21 cellular contexts compared by ENCODE assay signal in genomic region chrX:38225093-38225492, GRCh38. TPM values are rescaled to one million over a fixed set of nuclear protein-coding genes. Genes with fewer than 3 reads are reported as not detected.
A peak's percentile ranks its signal among the peaks of the same experiment; 100 is the strongest.
DNase-seq lines count a peak whose midpoint lies in the region; ATAC-seq and TF ChIP-seq lines count a peak whose summit lies in the region.
"Had no signal": no experiment of that assay in that cellular context is flagged by ENCODE, and none has a peak within 500 bp of the region (broad histone marks: within the 10 kb centered on the region; RNA-seq: fewer than 3 reads in every experiment).

No MANE protein-coding gene starts in this region.

- peaks cover 46% of the 10 kb centered on the region for H3K9me3 Mint-ChIP-seq in endodermal cell
- H3K9me3 Mint-ChIP-seq: T-helper 2 cell treated with Interferon-gamma antibody and Interleukin-4, amounts not matched to agents 5 μg/mL and 100 μg/mL, for 36 hours had no signal

- ATAC-seq in GM21825 (IDR thresholded peaks at IDR 0.05; ENCODE audit: unreplicated experiment) (no peak), GM19035 (IDR thresholded peaks at IDR 0.05; ENCODE audit: unreplicated experiment) (no peak), HG02678 (IDR thresholded peaks at IDR 0.05; ENCODE audit: unreplicated experiment) (no peak)
- ATAC-seq: activated CD4-positive, alpha-beta T cell treated with anti-CD3 and anti-CD28 coated beads for 36 hours; pancreas; stimulated activated naive CD8-positive, alpha-beta T cell treated with anti-CD3 and anti-CD28 coated beads, Interleukin-15, Interleukin-2, amounts not matched to agents 100 U/mL and 50 U/mL, for 24 hours had no signal

- H3K9ac ChIP-seq in endodermal cell (ENCODE audit: extremely low read depth, low read length, poor library complexity, severe bottlenecking) = no peak overlapping the region

- no peak overlapping the region for H3K27ac ChIP-seq in endodermal cell (ENCODE audit: low read depth, low read length)
- H3K27ac ChIP-seq: colonic mucosa, pancreas had no signal

- H3K4me3 ChIP-seq in endodermal cell (ENCODE audit: low read length) = no peak overlapping the region
- H3K4me3 ChIP-seq: colonic mucosa, pancreas had no signal

- H3K36me3 Mint-ChIP-seq in endodermal cell (ENCODE audit: low read depth) = no peaks in the 10 kb centered on the region

- H3K4me1 ChIP-seq in endodermal cell (ENCODE audit: control insufficient read depth, insufficient read depth, low read length) = no peaks in the 10 kb centered on the region
- H3K4me1 ChIP-seq: colonic mucosa, pancreas had no signal

- H3K36me3 ChIP-seq in endodermal cell (ENCODE audit: control insufficient read depth, insufficient read depth, low read length) = no peaks in the 10 kb centered on the region
- H3K36me3 ChIP-seq: colonic mucosa, pancreas had no signal

- H3K27me3 ChIP-seq in endodermal cell (ENCODE audit: control insufficient read depth, insufficient read depth, low read length, poor library complexity, severe bottlenecking) = peaks cover 26% of the 10 kb centered on the region
- H3K27me3 ChIP-seq: colonic mucosa had no signal

- H3K27ac Mint-ChIP-seq in endodermal cell = no peak overlapping the region
- H3K27ac Mint-ChIP-seq: activated CD4-positive, alpha-beta T cell treated with anti-CD3 and anti-CD28 coated beads for 36 hours; T-helper 2 cell treated with Interferon-gamma antibody and Interleukin-4, amounts not matched to agents 5 μg/mL and 100 μg/mL, for 36 hours had no signal

- H3K9me3 ChIP-seq in endodermal cell (ENCODE audit: control insufficient read depth, low read length) = no peaks in the 10 kb centered on the region
- H3K9me3 ChIP-seq: colonic mucosa, pancreas had no signal

- no peak overlapping the region for H3K4me3 Mint-ChIP-seq in endodermal cell
- H3K4me3 Mint-ChIP-seq: activated CD4-positive, alpha-beta T cell treated with anti-CD3 and anti-CD28 coated beads for 36 hours; T-helper 2 cell treated with Interferon-gamma antibody and Interleukin-4, amounts not matched to agents 5 μg/mL and 100 μg/mL, for 36 hours had no signal

- TF ChIP-seq CTCF in endodermal cell (conservative IDR thresholded peaks at IDR 0.05) = no peak

- DNase-seq in AG08395 (ENCODE audit: low spot score) (peak; percentile 14), LHCN-M2 (ENCODE audit: low read depth) (peak; percentile 63), endodermal cell (peak; percentile 52), kidney tubule cell (ENCODE audit: low spot score) (peak; percentile 63), T-helper 9 cell (no peak)
- DNase-seq: activated CD4-positive, alpha-beta T cell treated with anti-CD3 and anti-CD28 coated beads for 36 hours; activated effector memory CD4-positive, alpha-beta T cell treated with anti-CD3 and anti-CD28 coated beads, Interleukin-2, amount 50 U/mL, for 16 hours; anterior cingulate cortex; colonic mucosa; erythroblast; head of caudate nucleus; Kasumi-1; NCI-H146; NK-92 treated with Interleukin-12 subunit alpha and Interleukin-12 subunit beta, amount 100 ng/mL, for 24 hours; pancreas; stimulated activated CD4-positive, alpha-beta T cell treated with anti-CD3 and anti-CD28 coated beads, Interleukin-12 subunit alpha, Interleukin-12 subunit beta, amount 100 ng/mL, for 4 hours; stimulated activated naive CD8-positive, alpha-beta T cell treated with anti-CD3 and anti-CD28 coated beads, Interleukin-15, Interleukin-2, amounts not matched to agents 100 U/mL and 50 U/mL, for 24 hours had no signal

- H3K4me1 Mint-ChIP-seq in endodermal cell = peaks cover 6% of the 10 kb centered on the region

- peaks cover 30% of the 10 kb centered on the region for H3K27me3 Mint-ChIP-seq in endodermal cell (ENCODE audit: insufficient read depth)

- 63% methylated on average over 3 of the region's 3 CpGs; no CpG with 5 or more reads in 1 of the 2 experiments for WGBS in endodermal cell (ENCODE audit: insufficient coverage in 1 of 2, insufficient read length in 1 of 2), 2 experiments

RNA-seq across cellular contexts. Expression of gene SRPX, which starts 4.4 kb away (rescaled TPM):
- total RNA-seq in LHCN-M2 (2014; rRNA removed) (182 and 185 TPM in 2 replicates), endodermal cell (1 to 10 TPM; 1.8 to 3.4 TPM)
- polyA plus RNA-seq in LHCN-M2 (2012) = 52.7 TPM
- polyA plus RNA-seq in endodermal cell (2013, experiment 1 of 2) = 7.1 TPM
- polyA plus RNA-seq in endodermal cell (2013, experiment 2 of 2) = 7.5 TPM
- total RNA-seq: activated CD4-positive, alpha-beta T cell treated with anti-CD3 and anti-CD28 coated beads for 36 hours had no signal

Comparison
In these comparisons a context has a peak if more than half of its experiments do, and no peak if none do; other contexts are left out.
1. RNA of gene SRPX, which starts 4.4 kb away (total RNA-seq): 182 to 185 TPM in LHCN-M2; 1.8 to 3.4 TPM in endodermal cell; every median in the first group is over 10 times any median in the second.